In genomic region chr3:194637541-194638400, GRCh38 we compare ENCODE assay signal across 1 cellular context.
TF ChIP-seq lines count a peak whose summit lies in the region.

No MANE protein-coding gene starts in this region.

TF ChIP-seq in GM23338, 12 proteins besides CTCF, POLR2A, EP300 and RAD21 (continued from another document):
- TF ChIP-seq ZNF462 (CRISPR knock-in tag; IDR thresholded peaks at IDR 0.05): no peak
